Comparison of ENCODE assay signal across 10 cellular contexts in genomic region chr6:145929037-145929633, GRCh38. TPM values are rescaled to one million over a fixed set of nuclear protein-coding genes. Genes with fewer than 3 reads are reported as not detected.
DNase-seq lines count a peak whose midpoint lies in the region; ATAC-seq, FAIRE-seq and TF ChIP-seq lines count a peak whose summit lies in the region.
"Had no signal": no experiment of that assay in that cellular context is flagged by ENCODE, and none has a peak within 500 bp of the region (broad histone marks: within the 10 kb centered on the region; RNA-seq: fewer than 3 reads in every experiment).

No MANE protein-coding gene starts in this region.

- H4K12ac ChIP-seq in trophoblast cell (ENCODE audit: low read depth, low read length): no peak overlapping the region

- TF ChIP-seq CTCF in HFFc6 (IDR thresholded peaks at IDR 0.05): peak; percentile 92

- no peak overlapping the region for H3K9ac ChIP-seq in trophoblast cell (ENCODE audit: low read length)

- FAIRE-seq in RCC 7860 (lab: Jason Lieb, UNC): peak; percentile 77

- no peaks in the 10 kb centered on the region for H3K9me3 Mint-ChIP-seq in HFFc6
- H3K9me3 Mint-ChIP-seq: naive B cell had no signal

- H3K4ac ChIP-seq in trophoblast cell (ENCODE audit: low read depth, low read length): no peak overlapping the region

- H3K79me1 ChIP-seq in trophoblast cell (ENCODE audit: low read length): no peaks in the 10 kb centered on the region

- no peak overlapping the region for H3K27ac Mint-ChIP-seq in HFFc6
- H3K27ac Mint-ChIP-seq: naive B cell had no signal

- peaks cover 5 to 9% of the 10 kb centered on the region in 2 experiments for H3K36me3 ChIP-seq in trophoblast cell (ENCODE audit: control insufficient read depth in 1 of 2, insufficient read depth in 2 of 2, low read length in 2 of 2)

- no peak for TF ChIP-seq POLR2A in erythroblast (IDR thresholded peaks at IDR 0.05; ENCODE audit: low read length)

- no peak overlapping the region for H3K4me2 ChIP-seq in trophoblast cell (ENCODE audit: low read length)

- WGBS in trophoblast cell (ENCODE audit: extremely low coverage, insufficient coverage, insufficient read length): no CpG with 5 or more reads among the region's 4 CpGs

- H3K27me3 Mint-ChIP-seq in HFFc6 (ENCODE audit: insufficient read depth): no peaks in the 10 kb centered on the region
- H3K27me3 Mint-ChIP-seq: naive B cell had no signal

- no peaks in the 10 kb centered on the region for H3K27me3 ChIP-seq in trophoblast cell (ENCODE audit: insufficient read depth, low read length)
- H3K27me3 ChIP-seq: SJSA1 had no signal

- H2BK5ac ChIP-seq in trophoblast cell (ENCODE audit: low read depth, low read length, poor library complexity): no peak overlapping the region

- no peaks in the 10 kb centered on the region for H3K4me1 Mint-ChIP-seq in HFFc6 (ENCODE audit: low read depth)
- H3K4me1 Mint-ChIP-seq: naive B cell had no signal

- no peak overlapping the region for H3K4me3 ChIP-seq in trophoblast cell (ENCODE audit: low read depth, low read length)
- H3K4me3 ChIP-seq: SJSA1 had no signal

- no peak overlapping the region for H3K23ac ChIP-seq in trophoblast cell (ENCODE audit: low read length)

- no peaks in the 10 kb centered on the region for H3K9me3 ChIP-seq in trophoblast cell (ENCODE audit: insufficient read depth, low read depth, low read length)
- H3K9me3 ChIP-seq: SJSA1 had no signal

- H3K27ac ChIP-seq in trophoblast cell (ENCODE audit: low read depth, low read length): no peak overlapping the region
- H3K27ac ChIP-seq: SJSA1 had no signal

- H4K8ac ChIP-seq in trophoblast cell (ENCODE audit: low read depth, low read length): no peak overlapping the region

- H3K18ac ChIP-seq in trophoblast cell (ENCODE audit: low read length): no peak overlapping the region

- H3K4me3 Mint-ChIP-seq in HFFc6: no peak overlapping the region
- H3K4me3 Mint-ChIP-seq: naive B cell had no signal

- H2BK12ac ChIP-seq in trophoblast cell (ENCODE audit: low read length): no peak overlapping the region

- H3K79me2 ChIP-seq in trophoblast cell (ENCODE audit: control insufficient read depth, insufficient read depth, low read length, poor library complexity): no peaks in the 10 kb centered on the region

- H3K14ac ChIP-seq in trophoblast cell (ENCODE audit: low read length): no peak overlapping the region

- H2AK5ac ChIP-seq in trophoblast cell (ENCODE audit: low read length): no peak overlapping the region

- peaks cover 8% of the 10 kb centered on the region for H3K36me3 Mint-ChIP-seq in HFFc6 (ENCODE audit: low read depth)

- H2BK120ac ChIP-seq in trophoblast cell (ENCODE audit: insufficient read depth, low read length, poor library complexity): no peak overlapping the region

- no peak overlapping the region for H4K91ac ChIP-seq in trophoblast cell (ENCODE audit: low read depth, low read length)

- H3K4me1 ChIP-seq in trophoblast cell (ENCODE audit: control insufficient read depth in 1 of 2, insufficient read depth in 2 of 2, low read length in 2 of 2): no peaks in the 10 kb centered on the region
- H3K4me1 ChIP-seq: SJSA1 had no signal

- ATAC-seq in GM21360 (IDR thresholded peaks at IDR 0.05; ENCODE audit: unreplicated experiment): no peak
- ATAC-seq in HG03159 (IDR thresholded peaks at IDR 0.05; ENCODE audit: unreplicated experiment): no peak

- DNase-seq in D341Med (ENCODE audit: low spot score): peak; percentile 18
- DNase-seq in HFFc6: peak; percentile 11
- peak; percentile 10 for DNase-seq in RCC 7860 (ENCODE audit: low spot score)
- peak; percentile 53 to 74 for DNase-seq in erythroblast (lab: John Stamatoyannopoulos, UW)
- peak; percentile 26 to 72 for DNase-seq in trophoblast cell
- no peak for DNase-seq in stimulated activated CD8-positive, alpha-beta memory T cell treated with anti-CD3 and anti-CD28 coated beads, Interleukin-4, amount 100 ng/mL, for 48 hours
- DNase-seq: naive B cell had no signal

- no peak overlapping the region for H2AFZ ChIP-seq in trophoblast cell (ENCODE audit: insufficient read depth, low read length, poor library complexity)

RNA-seq across cellular contexts. Expression of gene SHPRH, which starts 35.0 kb away (rescaled TPM):
- total RNA-seq in HFFc6 (2021; fragmentation: NEBNext Ultra II Directional; extraction: Animal tissue kit (Norgen Biotek cat#: 25700)): 1 to 10 TPM; 4.5 to 5.7 (median 5.2) TPM
- polyA plus RNA-seq in trophoblast cell (2013): 6.0 and 6.7 TPM in 2 replicates
